ENCODE assay signal across 18 cellular contexts in genomic region chr3:59273976-59274375, GRCh38.
"Had no signal": no experiment of that assay in that cellular context is flagged by ENCODE, and none has a peak within 500 bp of the region (broad histone marks: within the 10 kb centered on the region; RNA-seq: fewer than 3 reads in every experiment).

No MANE protein-coding gene starts in this region.

- H3K4me3 ChIP-seq: heart left ventricle, left lung, psoas muscle had no signal

- H3K4me1 ChIP-seq: heart left ventricle, left lung, psoas muscle had no signal

- H3K36me3 Mint-ChIP-seq: brain, memory B cell, natural killer cell had no signal

- ATAC-seq: heart left ventricle; left lung; natural killer cell; psoas muscle; sciatic nerve; stimulated activated naive CD8-positive, alpha-beta T cell treated with anti-CD3 and anti-CD28 coated beads, Interleukin-15, Interleukin-2, amounts not matched to agents 100 U/mL and 50 U/mL, for 24 hours; T-helper 17 cell had no signal

- H3K27ac ChIP-seq: heart left ventricle, left lung, psoas muscle had no signal

- DNase-seq: activated B cell treated with CpG ODN at 0.5 μM for 24 hours; activated CD4-positive, alpha-beta T cell treated with anti-CD3 and anti-CD28 coated beads, Interleukin-2, amount 10 ng/mL, durations not matched to agents 24 days and 14 days; activated naive CD4-positive, alpha-beta T cell treated with anti-CD3 and anti-CD28 coated beads, Interleukin-2, amount 50 U/mL, for 16 hours; activated T-cell treated with anti-CD3 and anti-CD28 coated beads for 4 hours; amniotic stem cell; dermis blood vessel endothelial cell; foreskin melanocyte; heart left ventricle; left lung; natural killer cell; nucleus accumbens; psoas muscle; stimulated activated CD4-positive, alpha-beta T cell treated with anti-CD3 and anti-CD28 coated beads, Interleukin-2, amount 100 ng/mL, for 24 hours; stimulated activated naive CD8-positive, alpha-beta T cell treated with anti-CD3 and anti-CD28 coated beads, Interleukin-15, Interleukin-2, amounts not matched to agents 100 U/mL and 50 U/mL, for 24 hours; T-helper 17 cell had no signal

- H3K9me3 ChIP-seq: heart left ventricle, left lung, psoas muscle had no signal

- H3K27ac Mint-ChIP-seq: activated B cell treated with CpG ODN at 0.5 μM for 24 hours; activated CD4-positive, alpha-beta T cell treated with anti-CD3 and anti-CD28 coated beads, Interleukin-2, amount 10 ng/mL, durations not matched to agents 24 days and 14 days; brain; memory B cell; natural killer cell; T-helper 17 cell had no signal

- H3K36me3 ChIP-seq: heart left ventricle, left lung had no signal

- H3K4me3 Mint-ChIP-seq: activated B cell treated with CpG ODN at 0.5 μM for 24 hours; activated CD4-positive, alpha-beta T cell treated with anti-CD3 and anti-CD28 coated beads, Interleukin-2, amount 10 ng/mL, durations not matched to agents 24 days and 14 days; brain; memory B cell; natural killer cell; T-helper 17 cell had no signal

- H3K4me1 Mint-ChIP-seq: activated B cell treated with CpG ODN at 0.5 μM for 24 hours; activated CD4-positive, alpha-beta T cell treated with anti-CD3 and anti-CD28 coated beads, Interleukin-2, amount 10 ng/mL, durations not matched to agents 24 days and 14 days; brain; memory B cell; natural killer cell; T-helper 17 cell had no signal

- H3K27me3 ChIP-seq: heart left ventricle, left lung had no signal

- H3K27me3 Mint-ChIP-seq: activated B cell treated with CpG ODN at 0.5 μM for 24 hours, brain, memory B cell had no signal

- H3K9me3 Mint-ChIP-seq: activated B cell treated with CpG ODN at 0.5 μM for 24 hours, brain, memory B cell, natural killer cell had no signal
